Comparison of ENCODE assay signal across 8 cellular contexts in the genomic region with DNA sequence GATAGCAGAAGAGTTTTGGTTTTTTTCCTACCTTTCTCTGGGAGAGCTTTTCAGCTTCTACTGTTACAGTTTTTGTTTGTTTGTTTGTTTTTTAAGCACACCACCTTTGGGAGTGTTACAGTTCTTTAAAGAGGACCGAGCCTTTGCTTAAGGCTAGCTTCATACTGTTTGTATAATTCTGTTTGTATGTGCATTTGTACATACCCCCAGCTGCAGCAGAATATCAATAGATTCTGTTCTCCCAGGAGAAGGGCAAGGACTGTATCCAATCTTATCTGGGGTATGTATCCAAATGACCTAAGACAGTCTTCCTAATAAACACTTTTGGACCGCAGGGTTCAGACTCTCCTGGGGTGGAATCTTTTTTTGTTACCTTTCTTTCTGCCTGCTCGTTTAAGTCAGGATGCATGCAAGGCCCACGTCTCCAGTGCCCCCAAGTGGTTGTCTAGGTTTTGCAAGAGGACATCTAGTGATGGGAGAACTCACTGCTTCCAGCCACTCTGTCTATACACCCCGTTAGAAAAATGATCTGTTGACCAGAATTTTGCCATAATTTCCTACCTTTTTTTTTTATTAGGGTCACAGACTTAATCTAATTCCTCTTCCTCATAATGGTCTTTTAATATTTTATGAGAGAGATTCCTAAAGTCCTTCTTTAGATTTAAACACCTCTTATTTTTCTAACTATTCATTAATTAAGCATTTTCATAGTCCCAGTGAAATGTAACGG. TPM values are rescaled to one million over a fixed set of nuclear protein-coding genes. Genes with fewer than 3 reads are reported as not detected.
DNase-seq lines count a peak whose midpoint lies in the region; ATAC-seq, FAIRE-seq and TF ChIP-seq lines count a peak whose summit lies in the region.

No MANE protein-coding gene starts in this region.

- intact Hi-C loops in natural killer cell (cut with micrococcal nuclease) (loop anchor here (1.0 to 5.0 kb wide), 3 partner anchors 23 to 268 kb away; no protein-coding TSS in a partner anchor), testis (cut with DNase I; ENCODE audit: low total_unique reads) (no loop called here)

- no peak overlapping the region for H3K9ac ChIP-seq in OCI-LY3 (ENCODE audit: low read length)

- H3K79me2 ChIP-seq in OCI-LY3 (ENCODE audit: low read length): peaks cover 54% of the 10 kb centered on the region

- no peaks in the 10 kb centered on the region for H3K9me3 ChIP-seq in OCI-LY3 (ENCODE audit: insufficient read depth, low read length)
- no peaks in the 10 kb centered on the region for H3K9me3 ChIP-seq in testis

- DNase-seq in C1 segment of cervical spinal cord (lab: John Stamatoyannopoulos, UW) (peak in 10 of 14 donors; percentile 5 to 43 (median 18)), GM19239 (ENCODE audit: insufficient read length, low spot score) (peak; percentile 59), HTR-8/SVneo (ENCODE audit: insufficient read length, low spot score) (peak; percentile 67), activated T-cell treated with anti-CD3 and anti-CD28 coated beads for 24 hours (ENCODE audit: low read depth) (peak; percentile 58), epithelial cell of proximal tubule (ENCODE audit: low read depth) (no peak), natural killer cell (peak; percentile 52), testis (peak; percentile 77)

- peak; percentile 92 for TF ChIP-seq CTCF in OCI-LY3 (IDR thresholded peaks at IDR 0.05; ENCODE audit: low read depth, low read length)
- TF ChIP-seq CTCF in epithelial cell of proximal tubule (conservative IDR thresholded peaks at IDR 0.05; ENCODE audit: low read depth, low read length): peak; percentile 91
- TF ChIP-seq CTCF in natural killer cell (IDR thresholded peaks at IDR 0.05): peak; percentile 95
- TF ChIP-seq CTCF in testis (IDR thresholded peaks at IDR 0.05): peak; percentile 30 to 67 (median 45)

- H4K20me1 ChIP-seq in OCI-LY3 (ENCODE audit: insufficient read depth, low read length): peaks cover 10% of the 10 kb centered on the region; the same call in 1 of the 2 replicates

- no peaks in the 10 kb centered on the region for H3K27me3 Mint-ChIP-seq in natural killer cell (ENCODE audit: low read depth in 2 of 2)

- H3K36me3 Mint-ChIP-seq in natural killer cell: no peaks in the 10 kb centered on the region

- peak; percentile 89 to 98 (median 96) for ATAC-seq in natural killer cell

- peak; percentile 95 for FAIRE-seq in GM19239 (lab: Jason Lieb, UNC)
- no peak for FAIRE-seq in HTR-8/SVneo (lab: Jason Lieb, UNC)

- no peak overlapping the region for H3K4me3 Mint-ChIP-seq in natural killer cell

- WGBS in testis, 2 donors: 22 to 29% methylated on average over 6 of the region's 6 CpGs

- H3K4me1 Mint-ChIP-seq in natural killer cell: peaks cover 32 to 40% of the 10 kb centered on the region in 2 donors

- H3K4me2 ChIP-seq in OCI-LY3 (ENCODE audit: low read length): 0 out of 2 replicates have a peak overlapping the region, but pooled peaks have one; percentile 22

- H3K27me3 ChIP-seq in OCI-LY3 (ENCODE audit: low read depth, low read length): no peaks in the 10 kb centered on the region
- no peaks in the 10 kb centered on the region for H3K27me3 ChIP-seq in testis

- no peak for TF ChIP-seq POLR2A in testis (IDR thresholded peaks at IDR 0.05)

- no peaks in the 10 kb centered on the region for H3K9me3 Mint-ChIP-seq in natural killer cell

- H2AFZ ChIP-seq in OCI-LY3 (ENCODE audit: low read depth, low read length): no peak overlapping the region

- peak overlapping the region; percentile 5 to 72 for H3K27ac Mint-ChIP-seq in natural killer cell

- no peak overlapping the region for H3K27ac ChIP-seq in OCI-LY3 (ENCODE audit: low read length)
- no peak overlapping the region for H3K27ac ChIP-seq in testis

- H3K36me3 ChIP-seq in OCI-LY3 (replicated peaks; ENCODE audit: low read depth, low read length) (no peaks in the 10 kb centered on the region), testis (ENCODE audit: low read depth, missing control alignments) (no peaks in the 10 kb centered on the region)

- no peak overlapping the region for H3K4me3 ChIP-seq in OCI-LY3 (ENCODE audit: low read length)
- H3K4me3 ChIP-seq in epithelial cell of proximal tubule (ENCODE audit: low read depth, low read length): no peak overlapping the region
- H3K4me3 ChIP-seq in testis: no peak overlapping the region

- H3K4me1 ChIP-seq in OCI-LY3 (ENCODE audit: low read length): peaks cover 4% of the 10 kb centered on the region
- H3K4me1 ChIP-seq in testis: peaks cover 4% of the 10 kb centered on the region

RNA-seq across cellular contexts. Expression of gene NRF1, which starts 23.9 kb away (rescaled TPM):
- 6.6 and 6.8 TPM in 2 replicates for total RNA-seq in epithelial cell of proximal tubule
- total RNA-seq in natural killer cell: 10 to 100 TPM; 39.8 to 43.5 (median 40.1) TPM
- total RNA-seq in testis: 10 to 100 TPM; 26.9 to 41.6 TPM
- polyA plus RNA-seq in testis (ENCODE audit: insufficient read depth, low read depth, low replicate concordance): 16.9 TPM

Comparison
In these comparisons a context has a peak if more than half of its experiments do, and no peak if none do; other contexts are left out.
1. CTCF ChIP-seq: peak in every context shown above with its lines; median percentile 95 in natural killer cell; 92 in OCI-LY3; 91 in epithelial cell of proximal tubule; 45 in testis.